1 cellular context compared by ENCODE assay signal in the genomic region with DNA sequence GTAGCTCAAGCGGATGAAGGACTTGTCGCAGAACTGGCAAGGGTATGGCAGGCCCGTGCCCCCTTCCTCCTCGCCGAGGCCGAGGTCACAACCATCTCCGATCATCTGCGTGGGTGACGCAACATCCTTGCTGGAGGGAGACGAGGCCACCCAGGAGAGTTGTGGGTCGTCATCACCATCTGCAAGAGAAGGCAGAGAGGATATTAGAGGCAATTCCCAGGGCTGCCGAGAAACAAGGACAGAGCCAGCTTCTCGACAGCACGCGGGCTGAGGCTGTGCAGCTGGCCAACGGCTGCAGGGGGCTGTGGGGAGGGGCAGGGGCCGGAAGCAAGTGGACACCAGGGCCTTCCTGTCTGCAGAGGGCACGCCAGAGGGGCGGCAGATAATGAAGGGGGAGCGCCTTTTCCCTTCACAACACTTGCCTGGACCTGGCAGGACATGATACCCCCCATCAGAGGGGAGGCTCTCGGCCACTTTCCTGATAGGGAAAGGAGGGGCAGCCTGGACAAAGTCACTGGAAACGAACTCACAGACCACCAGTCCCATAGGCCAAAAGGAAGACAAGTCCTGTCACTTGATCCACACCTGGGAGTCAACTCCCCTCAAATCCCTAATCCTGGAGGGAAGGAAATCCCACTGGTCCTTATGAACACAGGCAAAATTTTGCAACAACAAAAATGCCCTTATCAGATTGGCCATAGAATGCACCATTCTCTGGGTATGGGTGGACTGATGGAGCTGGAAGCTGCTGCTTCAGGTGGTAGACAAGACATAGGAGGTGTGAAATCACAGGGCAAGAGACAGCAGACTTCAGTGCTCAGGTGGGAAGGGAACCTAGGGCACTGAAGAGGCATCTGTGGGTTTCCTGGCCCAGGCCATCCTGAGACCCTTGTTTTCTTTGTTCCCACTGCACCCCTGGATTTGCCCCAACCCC.
TF ChIP-seq lines count a peak whose summit lies in the region.

No MANE protein-coding gene starts in this region.

TF ChIP-seq in SK-N-SH, 30 proteins besides CTCF, POLR2A, EP300 and RAD21 (continued from another document):
- TF ChIP-seq, protein P1, sequence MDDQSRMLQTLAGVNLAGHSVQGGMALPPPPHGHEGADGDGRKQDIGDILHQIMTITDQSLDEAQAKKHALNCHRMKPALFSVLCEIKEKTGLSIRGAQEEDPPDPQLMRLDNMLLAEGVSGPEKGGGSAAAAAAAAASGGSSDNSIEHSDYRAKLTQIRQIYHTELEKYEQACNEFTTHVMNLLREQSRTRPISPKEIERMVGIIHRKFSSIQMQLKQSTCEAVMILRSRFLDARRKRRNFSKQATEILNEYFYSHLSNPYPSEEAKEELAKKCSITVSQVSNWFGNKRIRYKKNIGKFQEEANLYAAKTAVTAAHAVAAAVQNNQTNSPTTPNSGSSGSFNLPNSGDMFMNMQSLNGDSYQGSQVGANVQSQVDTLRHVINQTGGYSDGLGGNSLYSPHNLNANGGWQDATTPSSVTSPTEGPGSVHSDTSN (IDR thresholded peaks at IDR 0.05): no peak
- TF ChIP-seq TEAD4 (IDR thresholded peaks at IDR 0.05; ENCODE audit: borderline replicate concordance, insufficient read depth) (no peak), FOXJ3 (CRISPR knock-in tag; IDR thresholded peaks at IDR 0.05) (0 out of 2 replicates have a peak, but pooled peaks have one; percentile 31), GATA2 (CRISPR knock-in tag; IDR thresholded peaks at IDR 0.05) (peak; percentile 26), MXI1 (IDR thresholded peaks at IDR 0.05; ENCODE audit: low read depth, low read length) (peak; percentile 71)
- TF ChIP-seq, protein P2, sequence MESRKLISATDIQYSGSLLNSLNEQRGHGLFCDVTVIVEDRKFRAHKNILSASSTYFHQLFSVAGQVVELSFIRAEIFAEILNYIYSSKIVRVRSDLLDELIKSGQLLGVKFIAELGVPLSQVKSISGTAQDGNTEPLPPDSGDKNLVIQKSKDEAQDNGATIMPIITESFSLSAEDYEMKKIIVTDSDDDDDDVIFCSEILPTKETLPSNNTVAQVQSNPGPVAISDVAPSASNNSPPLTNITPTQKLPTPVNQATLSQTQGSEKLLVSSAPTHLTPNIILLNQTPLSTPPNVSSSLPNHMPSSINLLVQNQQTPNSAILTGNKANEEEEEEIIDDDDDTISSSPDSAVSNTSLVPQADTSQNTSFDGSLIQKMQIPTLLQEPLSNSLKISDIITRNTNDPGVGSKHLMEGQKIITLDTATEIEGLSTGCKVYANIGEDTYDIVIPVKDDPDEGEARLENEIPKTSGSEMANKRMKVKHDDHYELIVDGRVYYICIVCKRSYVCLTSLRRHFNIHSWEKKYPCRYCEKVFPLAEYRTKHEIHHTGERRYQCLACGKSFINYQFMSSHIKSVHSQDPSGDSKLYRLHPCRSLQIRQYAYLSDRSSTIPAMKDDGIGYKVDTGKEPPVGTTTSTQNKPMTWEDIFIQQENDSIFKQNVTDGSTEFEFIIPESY (IDR thresholded peaks at IDR 0.05; ENCODE audit: borderline replicate concordance, low read depth): no peak
